ENCODE assay signal across 1 cellular context in the genomic region with DNA sequence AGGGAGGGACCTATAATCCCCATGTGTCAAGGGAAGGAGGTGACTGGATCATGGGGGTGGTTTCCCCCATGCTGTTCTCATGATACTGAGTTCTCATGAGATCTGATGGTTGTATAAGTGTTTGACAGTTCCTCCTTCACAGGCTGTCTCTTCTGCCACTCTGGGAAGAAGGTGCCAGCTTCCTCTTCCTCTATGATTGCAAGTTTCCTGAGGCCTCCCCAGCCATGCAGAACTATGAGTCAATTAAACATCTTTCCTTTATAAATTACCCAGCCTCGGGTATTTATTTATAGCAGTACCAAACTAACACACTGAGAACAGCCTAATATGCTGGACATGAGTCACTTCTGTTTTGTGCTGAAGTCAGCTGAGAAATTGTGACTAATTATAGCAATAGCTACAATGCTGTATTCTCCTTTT.
TF ChIP-seq lines count a peak whose summit lies in the region.

No MANE protein-coding gene starts in this region.

TF ChIP-seq in GM23338, 12 proteins besides CTCF, POLR2A, EP300 and RAD21 (continued from another document):
- TF ChIP-seq, protein P1, sequence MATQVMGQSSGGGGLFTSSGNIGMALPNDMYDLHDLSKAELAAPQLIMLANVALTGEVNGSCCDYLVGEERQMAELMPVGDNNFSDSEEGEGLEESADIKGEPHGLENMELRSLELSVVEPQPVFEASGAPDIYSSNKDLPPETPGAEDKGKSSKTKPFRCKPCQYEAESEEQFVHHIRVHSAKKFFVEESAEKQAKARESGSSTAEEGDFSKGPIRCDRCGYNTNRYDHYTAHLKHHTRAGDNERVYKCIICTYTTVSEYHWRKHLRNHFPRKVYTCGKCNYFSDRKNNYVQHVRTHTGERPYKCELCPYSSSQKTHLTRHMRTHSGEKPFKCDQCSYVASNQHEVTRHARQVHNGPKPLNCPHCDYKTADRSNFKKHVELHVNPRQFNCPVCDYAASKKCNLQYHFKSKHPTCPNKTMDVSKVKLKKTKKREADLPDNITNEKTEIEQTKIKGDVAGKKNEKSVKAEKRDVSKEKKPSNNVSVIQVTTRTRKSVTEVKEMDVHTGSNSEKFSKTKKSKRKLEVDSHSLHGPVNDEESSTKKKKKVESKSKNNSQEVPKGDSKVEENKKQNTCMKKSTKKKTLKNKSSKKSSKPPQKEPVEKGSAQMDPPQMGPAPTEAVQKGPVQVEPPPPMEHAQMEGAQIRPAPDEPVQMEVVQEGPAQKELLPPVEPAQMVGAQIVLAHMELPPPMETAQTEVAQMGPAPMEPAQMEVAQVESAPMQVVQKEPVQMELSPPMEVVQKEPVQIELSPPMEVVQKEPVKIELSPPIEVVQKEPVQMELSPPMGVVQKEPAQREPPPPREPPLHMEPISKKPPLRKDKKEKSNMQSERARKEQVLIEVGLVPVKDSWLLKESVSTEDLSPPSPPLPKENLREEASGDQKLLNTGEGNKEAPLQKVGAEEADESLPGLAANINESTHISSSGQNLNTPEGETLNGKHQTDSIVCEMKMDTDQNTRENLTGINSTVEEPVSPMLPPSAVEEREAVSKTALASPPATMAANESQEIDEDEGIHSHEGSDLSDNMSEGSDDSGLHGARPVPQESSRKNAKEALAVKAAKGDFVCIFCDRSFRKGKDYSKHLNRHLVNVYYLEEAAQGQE (IDR thresholded peaks at IDR 0.05; ENCODE audit: unreplicated experiment): no peak
- no peak for TF ChIP-seq NANOG (IDR thresholded peaks at IDR 0.05; ENCODE audit: borderline replicate concordance)
- TF ChIP-seq, protein P2, sequence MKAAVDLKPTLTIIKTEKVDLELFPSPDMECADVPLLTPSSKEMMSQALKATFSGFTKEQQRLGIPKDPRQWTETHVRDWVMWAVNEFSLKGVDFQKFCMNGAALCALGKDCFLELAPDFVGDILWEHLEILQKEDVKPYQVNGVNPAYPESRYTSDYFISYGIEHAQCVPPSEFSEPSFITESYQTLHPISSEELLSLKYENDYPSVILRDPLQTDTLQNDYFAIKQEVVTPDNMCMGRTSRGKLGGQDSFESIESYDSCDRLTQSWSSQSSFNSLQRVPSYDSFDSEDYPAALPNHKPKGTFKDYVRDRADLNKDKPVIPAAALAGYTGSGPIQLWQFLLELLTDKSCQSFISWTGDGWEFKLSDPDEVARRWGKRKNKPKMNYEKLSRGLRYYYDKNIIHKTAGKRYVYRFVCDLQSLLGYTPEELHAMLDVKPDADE (IDR thresholded peaks at IDR 0.05): no peak
- TF ChIP-seq EZH2phosphoT487 (IDR thresholded peaks at IDR 0.05; ENCODE audit: unreplicated experiment): no peak
- no peak for TF ChIP-seq POLR2AphosphoS5 (IDR thresholded peaks at IDR 0.05; ENCODE audit: low read depth)
- no peak for TF ChIP-seq JUNB (IDR thresholded peaks at IDR 0.05; ENCODE audit: unreplicated experiment)
- TF ChIP-seq ZNF114 (CRISPR knock-in tag; IDR thresholded peaks at IDR 0.05): no peak
- no peak for TF ChIP-seq ZNF331 (CRISPR knock-in tag; IDR thresholded peaks at IDR 0.05; ENCODE audit: low read depth)
